In genomic region chr5:68286612-68286912, GRCh38 we compare ENCODE assay signal across 13 cellular contexts.
DNase-seq lines count a peak whose midpoint lies in the region; ATAC-seq, FAIRE-seq and TF ChIP-seq lines count a peak whose summit lies in the region.
"Had no signal": no experiment of that assay in that cellular context is flagged by ENCODE, and none has a peak within 500 bp of the region (broad histone marks: within the 10 kb centered on the region; RNA-seq: fewer than 3 reads in every experiment).

No MANE protein-coding gene starts in this region.

- H3K27me3 ChIP-seq in BLaER1, result no peaks in the 10 kb centered on the region
- H3K27me3 ChIP-seq in GM23248 (replicated peaks; ENCODE audit: insufficient read depth), result no peaks in the 10 kb centered on the region
- H3K27me3 ChIP-seq in pancreas, result no peaks in the 10 kb centered on the region

- peak overlapping the region; percentile 85 for H3K27ac Mint-ChIP-seq in activated naive CD8-positive, alpha-beta T cell treated with anti-CD3 and anti-CD28 coated beads, Interleukin-2, amount 50 U/mL, for 24 hours
- peak overlapping the region; percentile 81 to 95 for H3K27ac Mint-ChIP-seq in natural killer cell treated with Interleukin-12 subunit alpha and Interleukin-12 subunit beta and Interleukin-15 and Interleukin-18, amount 100 ng/mL, for 72 hours

- no peak for DNase-seq in GM23248
- DNase-seq in activated naive CD8-positive, alpha-beta T cell treated with anti-CD3 and anti-CD28 coated beads, Interleukin-2, amount 50 U/mL, for 24 hours, result no peak
- DNase-seq in natural killer cell treated with Interleukin-12 subunit alpha and Interleukin-12 subunit beta and Interleukin-15 and Interleukin-18, amount 100 ng/mL, for 72 hours (ENCODE audit: low spot score), result no peak
- no peak for DNase-seq in pancreas
- no peak for DNase-seq in AG20443 (ENCODE audit: low spot score)
- DNase-seq in NCI-H187 (lab: John Stamatoyannopoulos, UW), result no peak
- DNase-seq: activated gamma-delta T cell treated with Interleukin-2 at 50 U/mL for 16 hours; effector CD4-positive, alpha-beta T cell; NCI-H1417 treated with DMSO at 0.1 percent for 48 hours; stimulated activated CD4-positive, alpha-beta T cell treated with anti-CD3 and anti-CD28 coated beads, Interleukin-15, amount 100 ng/mL, for 24 hours had no signal

- H3K4me2 ChIP-seq in BLaER1 (peak overlapping the region; percentile 93; the same call in 1 of the 2 replicates), GM23248 (ENCODE audit: unreplicated experiment) (peak overlapping the region; percentile 15)

- no peak overlapping the region for H3K4me3 Mint-ChIP-seq in activated naive CD8-positive, alpha-beta T cell treated with anti-CD3 and anti-CD28 coated beads, Interleukin-2, amount 50 U/mL, for 24 hours
- H3K4me3 Mint-ChIP-seq in natural killer cell treated with Interleukin-12 subunit alpha and Interleukin-12 subunit beta and Interleukin-15 and Interleukin-18, amount 100 ng/mL, for 72 hours, result peak overlapping the region; percentile 84
- H3K4me3 Mint-ChIP-seq: stimulated activated memory B cell treated with anti-CD40 and anti-IgM and Interleukin-4, amounts not matched to agents 10 μg/mL and 1 μg/mL and 100 μg/mL, for 72 hours had no signal

- H3K9ac ChIP-seq in BLaER1 (no peak overlapping the region), GM23248 (no peak overlapping the region)

- no peak overlapping the region for H2AFZ ChIP-seq in GM23248

- H3K9me3 Mint-ChIP-seq in activated naive CD8-positive, alpha-beta T cell treated with anti-CD3 and anti-CD28 coated beads, Interleukin-2, amount 50 U/mL, for 24 hours, result no peaks in the 10 kb centered on the region
- no peaks in the 10 kb centered on the region for H3K9me3 Mint-ChIP-seq in natural killer cell treated with Interleukin-12 subunit alpha and Interleukin-12 subunit beta and Interleukin-15 and Interleukin-18, amount 100 ng/mL, for 72 hours
- H3K9me3 Mint-ChIP-seq: stimulated activated memory B cell treated with anti-CD40 and anti-IgM and Interleukin-4, amounts not matched to agents 10 μg/mL and 1 μg/mL and 100 μg/mL, for 72 hours had no signal

- peaks cover 31% of the 10 kb centered on the region; the same call in 1 of the 2 replicates for H3F3A ChIP-seq in GM23248 (ENCODE audit: insufficient read depth)

- intact Hi-C loops in pancreas (cut with DNase I), result loop anchor here in 1 of 3 donors (5.0 to 10.0 kb wide), 2 partner anchors 171 to 678 kb away; no protein-coding TSS in a partner anchor

- no peak for TF ChIP-seq CTCF in pancreas (IDR thresholded peaks at IDR 0.05)

- H3K36me3 Mint-ChIP-seq in activated naive CD8-positive, alpha-beta T cell treated with anti-CD3 and anti-CD28 coated beads, Interleukin-2, amount 50 U/mL, for 24 hours (ENCODE audit: low read depth), result peaks cover 27% of the 10 kb centered on the region
- H3K36me3 Mint-ChIP-seq in natural killer cell treated with Interleukin-12 subunit alpha and Interleukin-12 subunit beta and Interleukin-15 and Interleukin-18, amount 100 ng/mL, for 72 hours, result peaks cover 15% of the 10 kb centered on the region

- H4K20me1 ChIP-seq in BLaER1 (peaks cover 99% of the 10 kb centered on the region), GM23248 (ENCODE audit: insufficient read depth) (no peaks in the 10 kb centered on the region)

- no peak for FAIRE-seq in pancreas (lab: Jason Lieb, UNC)

- H3K4me1 ChIP-seq in BLaER1 (peaks cover 53% of the 10 kb centered on the region), GM23248 (ENCODE audit: insufficient read depth) (peaks cover 47% of the 10 kb centered on the region), pancreas (peaks cover 17 to 42% (median 40%) of the 10 kb centered on the region in 3 donors)

- H3K4me3 ChIP-seq in BLaER1 (no peak overlapping the region), GM23248 (no peak overlapping the region), pancreas (no peak overlapping the region)

- H3K79me2 ChIP-seq in GM23248 (ENCODE audit: insufficient read depth), result peaks cover 24% of the 10 kb centered on the region

- H3K27ac ChIP-seq in BLaER1, result no peak overlapping the region
- H3K27ac ChIP-seq in GM23248, result no peak overlapping the region
- no peak overlapping the region for H3K27ac ChIP-seq in pancreas

- peaks cover 89% of the 10 kb centered on the region for H3K4me1 Mint-ChIP-seq in activated naive CD8-positive, alpha-beta T cell treated with anti-CD3 and anti-CD28 coated beads, Interleukin-2, amount 50 U/mL, for 24 hours
- H3K4me1 Mint-ChIP-seq in natural killer cell treated with Interleukin-12 subunit alpha and Interleukin-12 subunit beta and Interleukin-15 and Interleukin-18, amount 100 ng/mL, for 72 hours (ENCODE audit: low read depth in 2 of 2), result peaks cover 68 to 78% of the 10 kb centered on the region in 2 donors

- in situ Hi-C loops in GM23248 (cut with MboI), result loop anchor here (5.0 to 10.0 kb wide), 2 partner anchors 171 to 678 kb away; no protein-coding TSS in a partner anchor

- no peaks in the 10 kb centered on the region for H3K9me2 ChIP-seq in GM23248 (ENCODE audit: insufficient read depth)

- no peaks in the 10 kb centered on the region for H3K27me3 Mint-ChIP-seq in activated naive CD8-positive, alpha-beta T cell treated with anti-CD3 and anti-CD28 coated beads, Interleukin-2, amount 50 U/mL, for 24 hours
- no peaks in the 10 kb centered on the region for H3K27me3 Mint-ChIP-seq in natural killer cell treated with Interleukin-12 subunit alpha and Interleukin-12 subunit beta and Interleukin-15 and Interleukin-18, amount 100 ng/mL, for 72 hours
- H3K27me3 Mint-ChIP-seq: stimulated activated memory B cell treated with anti-CD40 and anti-IgM and Interleukin-4, amounts not matched to agents 10 μg/mL and 1 μg/mL and 100 μg/mL, for 72 hours had no signal

- 4 to 12% methylated on average over 1 of the region's 1 CpG for WGBS in GM23248 (ENCODE audit: low coverage in 1 of 2, low lambda C conversion rate in 2 of 2, missing lambda C conversion rate in 2 of 2), 2 experiments
- WGBS in pancreas, 2 donors, result 50 to 54% methylated on average over 1 of the region's 1 CpG

- H3K9me3 ChIP-seq in BLaER1, result no peaks in the 10 kb centered on the region
- no peaks in the 10 kb centered on the region for H3K9me3 ChIP-seq in GM23248 (ENCODE audit: low read depth)
- no peaks in the 10 kb centered on the region for H3K9me3 ChIP-seq in pancreas

- peaks cover 57% of the 10 kb centered on the region for H3K36me3 ChIP-seq in BLaER1
- H3K36me3 ChIP-seq in GM23248 (ENCODE audit: low read depth), result peaks cover 16% of the 10 kb centered on the region
- no peaks in the 10 kb centered on the region for H3K36me3 ChIP-seq in pancreas

- ATAC-seq in activated naive CD8-positive, alpha-beta T cell treated with anti-CD3 and anti-CD28 coated beads, Interleukin-2, amount 50 U/mL, for 24 hours, result no peak
- no peak for ATAC-seq in natural killer cell treated with Interleukin-12 subunit alpha and Interleukin-12 subunit beta and Interleukin-15 and Interleukin-18, amount 100 ng/mL, for 72 hours
- no peak for ATAC-seq in pancreas
- no peak for ATAC-seq in GM19328 (IDR thresholded peaks at IDR 0.05; ENCODE audit: unreplicated experiment)
- ATAC-seq: stimulated activated memory B cell treated with anti-CD40 and anti-IgM and Interleukin-4, amounts not matched to agents 10 μg/mL and 1 μg/mL and 100 μg/mL, for 72 hours had no signal
